ENCODE assay signal across 9 cellular contexts in genomic region chr1:10473145-10473765, GRCh38. TPM values are rescaled to one million over a fixed set of nuclear protein-coding genes. Genes with fewer than 3 reads are reported as not detected.
DNase-seq lines count a peak whose midpoint lies in the region; ATAC-seq lines count a peak whose summit lies in the region.
"Had no signal": no experiment of that assay in that cellular context is flagged by ENCODE, and none has a peak within 500 bp of the region (broad histone marks: within the 10 kb centered on the region; RNA-seq: fewer than 3 reads in every experiment).

No MANE protein-coding gene starts in this region.

- peaks cover 48% of the 10 kb centered on the region for H3K4me1 Mint-ChIP-seq in activated T-cell treated with anti-CD3 and anti-CD28 coated beads, Interleukin-2, amount 50 U/mL, for 24 hours (ENCODE audit: low read depth)
- H3K4me1 Mint-ChIP-seq in T-cell = peaks cover 46 to 49% (median 47%) of the 10 kb centered on the region in 3 donors
- peaks cover 51% of the 10 kb centered on the region for H3K4me1 Mint-ChIP-seq in stimulated activated memory B cell treated with anti-CD40 and anti-IgM and Interleukin-4, amounts not matched to agents 10 μg/mL and 1 μg/mL and 100 μg/mL, for 72 hours

- H3K27me3 ChIP-seq in iPS-20b (ENCODE audit: insufficient read depth, low read length) = no peaks in the 10 kb centered on the region
- H3K27me3 ChIP-seq: heart right ventricle had no signal

- H3K27ac ChIP-seq in iPS-20b (ENCODE audit: low read length) = no peak overlapping the region

- H3K4me3 Mint-ChIP-seq in activated T-cell treated with anti-CD3 and anti-CD28 coated beads, Interleukin-2, amount 50 U/mL, for 24 hours = peak overlapping the region; percentile 98
- H3K4me3 Mint-ChIP-seq in T-cell = peak overlapping the region; percentile 92 to 99 (median 94)
- peak overlapping the region; percentile 98 for H3K4me3 Mint-ChIP-seq in stimulated activated memory B cell treated with anti-CD40 and anti-IgM and Interleukin-4, amounts not matched to agents 10 μg/mL and 1 μg/mL and 100 μg/mL, for 72 hours

- H3K4me3 ChIP-seq in iPS-20b (ENCODE audit: low read length) = peak overlapping the region; percentile 93; the same call in 1 of the 2 replicates

- no peaks in the 10 kb centered on the region for H3K9me3 ChIP-seq in iPS-20b (ENCODE audit: insufficient read depth, low read depth, low read length)
- H3K9me3 ChIP-seq: heart right ventricle had no signal

- POLR2A ChIA-PET in T-cell (lab: Charles Lee) = interaction anchor here in 1 of 2 donors (0.6 kb wide), 1 partner anchor 8 kb away, joined by 12 read pairs; no protein-coding TSS in a partner anchor

- CTCF ChIA-PET in T-cell (lab: Charles Lee) = no interaction called here

- peaks cover 12% of the 10 kb centered on the region for H3K36me3 ChIP-seq in iPS-20b (ENCODE audit: insufficient read depth, low read depth, low read length)

- H3K9me3 Mint-ChIP-seq in activated T-cell treated with anti-CD3 and anti-CD28 coated beads, Interleukin-2, amount 50 U/mL, for 24 hours = no peaks in the 10 kb centered on the region
- no peaks in the 10 kb centered on the region for H3K9me3 Mint-ChIP-seq in T-cell
- peaks cover 2% of the 10 kb centered on the region for H3K9me3 Mint-ChIP-seq in stimulated activated memory B cell treated with anti-CD40 and anti-IgM and Interleukin-4, amounts not matched to agents 10 μg/mL and 1 μg/mL and 100 μg/mL, for 72 hours

- peaks cover 46% of the 10 kb centered on the region for H3K36me3 Mint-ChIP-seq in activated T-cell treated with anti-CD3 and anti-CD28 coated beads, Interleukin-2, amount 50 U/mL, for 24 hours (ENCODE audit: low read depth)
- peaks cover 7% of the 10 kb centered on the region for H3K36me3 Mint-ChIP-seq in T-cell
- H3K36me3 Mint-ChIP-seq in stimulated activated memory B cell treated with anti-CD40 and anti-IgM and Interleukin-4, amounts not matched to agents 10 μg/mL and 1 μg/mL and 100 μg/mL, for 72 hours = peaks cover 1% of the 10 kb centered on the region

- H3K27ac Mint-ChIP-seq in activated T-cell treated with anti-CD3 and anti-CD28 coated beads, Interleukin-2, amount 50 U/mL, for 24 hours = peak overlapping the region; percentile 71
- peak overlapping the region in 1 of 2 donors; percentile 85 for H3K27ac Mint-ChIP-seq in T-cell
- peak overlapping the region; percentile 96 for H3K27ac Mint-ChIP-seq in stimulated activated memory B cell treated with anti-CD40 and anti-IgM and Interleukin-4, amounts not matched to agents 10 μg/mL and 1 μg/mL and 100 μg/mL, for 72 hours

- H3K4me1 ChIP-seq in iPS-20b (ENCODE audit: insufficient read depth, low read length) = peaks cover 7% of the 10 kb centered on the region; the same call in 1 of the 2 replicates

- H3K27me3 Mint-ChIP-seq in activated T-cell treated with anti-CD3 and anti-CD28 coated beads, Interleukin-2, amount 50 U/mL, for 24 hours = no peaks in the 10 kb centered on the region
- no peaks in the 10 kb centered on the region for H3K27me3 Mint-ChIP-seq in T-cell
- no peaks in the 10 kb centered on the region for H3K27me3 Mint-ChIP-seq in stimulated activated memory B cell treated with anti-CD40 and anti-IgM and Interleukin-4, amounts not matched to agents 10 μg/mL and 1 μg/mL and 100 μg/mL, for 72 hours

- no peak for ATAC-seq in T-cell (replicated peaks in 1 of 4)
- ATAC-seq in stimulated activated memory B cell treated with anti-CD40 and anti-IgM and Interleukin-4, amounts not matched to agents 10 μg/mL and 1 μg/mL and 100 μg/mL, for 72 hours = no peak
- no peak for ATAC-seq in HG02588 (IDR thresholded peaks at IDR 0.05; ENCODE audit: unreplicated experiment)

- no peak overlapping the region for H3K9ac ChIP-seq in iPS-20b (ENCODE audit: low read depth, low read length)

- no peak for DNase-seq in activated T-cell treated with anti-CD3 and anti-CD28 coated beads, Interleukin-2, amount 50 U/mL, for 24 hours
- DNase-seq in activated T-cell treated with anti-CD3 and anti-CD28 coated beads for 4 hours (no peak), T-cell (no peak), NCI-H187 treated with DMSO at 0.1 percent for 48 hours (lab: John Stamatoyannopoulos, UW) (no peak)
- no peak for DNase-seq in activated CD4-positive, alpha-beta T cell treated with anti-CD3 and anti-CD28 coated beads, Interleukin-2, amount 50 U/mL, for 4 hours

RNA-seq across cellular contexts. Expression of gene DFFA, which starts 0.9 kb away (rescaled TPM):
- total RNA-seq in T-cell = 10 to 100 TPM; 19.3 to 32.9 (median 26.0) TPM

RNA-seq across cellular contexts. Expression of gene PEX14, which starts 1.5 kb away (rescaled TPM):
- 10 to 100 TPM; 22.3 to 24.5 (median 22.7) TPM for total RNA-seq in T-cell

RNA-seq across cellular contexts. Expression of gene CORT, which starts 23.4 kb away (rescaled TPM):
- under 1 TPM in 3 of 5 donors, not detected in 2; 0.40 to 0.55 (median 0.43) TPM for total RNA-seq in T-cell

RNA-seq across cellular contexts. Expression of gene CENPS, which starts 43.0 kb away (rescaled TPM):
- 1 to 10 TPM; 3.5 to 9.7 (median 5.8) TPM for total RNA-seq in T-cell
